Comparison of ENCODE assay signal across 9 cellular contexts in the genomic region with DNA sequence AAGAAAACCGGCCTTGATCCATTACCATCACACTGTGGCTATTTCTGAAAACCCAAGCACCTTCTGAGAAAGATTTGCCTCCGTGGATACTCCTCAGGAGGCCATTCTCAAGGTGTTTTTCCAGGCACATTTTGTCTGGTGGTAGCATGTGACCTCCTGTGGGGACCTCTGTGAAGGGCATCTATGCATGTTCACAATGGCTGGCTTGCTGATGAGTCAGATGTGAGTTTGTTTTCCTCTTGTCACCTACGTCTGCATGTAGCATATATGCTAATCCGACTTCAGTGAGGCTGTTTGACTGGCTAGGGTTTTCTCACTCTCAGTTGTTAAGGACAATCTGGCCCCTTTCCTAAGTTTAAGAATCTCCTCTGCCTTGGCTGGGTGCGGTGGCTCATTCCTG. TPM values are rescaled to one million over a fixed set of nuclear protein-coding genes. Genes with fewer than 3 reads are reported as not detected.
"Had no signal": no experiment of that assay in that cellular context is flagged by ENCODE, and none has a peak within 500 bp of the region (broad histone marks: within the 10 kb centered on the region; RNA-seq: fewer than 3 reads in every experiment).

No MANE protein-coding gene starts in this region.

RNA-seq across cellular contexts. Expression of gene CDCP2, which starts 55.1 kb away (rescaled TPM):
- total RNA-seq: activated B cell treated with CpG ODN at 0.5 μM for 24 hours; activated CD4-positive, alpha-beta memory T cell treated with anti-CD3 and anti-CD28 coated beads for 36 hours; epithelial cell of proximal tubule; foreskin keratinocyte; gastrocnemius medialis; T-helper 17 cell had no signal
- polyA plus RNA-seq: aorta, cardiac muscle cell, foreskin keratinocyte, heart left ventricle had no signal
